20 cellular contexts compared by ENCODE assay signal in the genomic region with DNA sequence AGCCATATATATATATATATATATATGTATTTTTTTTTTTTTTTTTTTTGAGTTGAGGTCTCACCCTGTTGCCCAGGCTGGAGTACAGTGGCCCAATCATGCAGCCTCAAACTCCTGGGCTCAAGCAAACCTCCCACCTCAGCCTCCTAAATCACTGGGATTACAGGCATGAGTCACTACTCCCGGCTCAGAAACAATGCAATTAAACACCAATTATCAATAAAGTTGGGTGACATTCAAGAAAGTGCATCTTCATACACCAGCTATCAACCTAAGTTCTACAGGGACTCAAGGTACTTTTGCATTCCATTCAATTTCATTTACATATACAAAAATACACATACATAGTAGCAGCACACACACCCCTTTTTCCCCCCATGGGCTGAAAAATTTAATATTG. TPM values are rescaled to one million over a fixed set of nuclear protein-coding genes. Genes with fewer than 3 reads are reported as not detected.
DNase-seq lines count a peak whose midpoint lies in the region; ATAC-seq, FAIRE-seq and TF ChIP-seq lines count a peak whose summit lies in the region.
"Had no signal": no experiment of that assay in that cellular context is flagged by ENCODE, and none has a peak within 500 bp of the region (broad histone marks: within the 10 kb centered on the region; RNA-seq: fewer than 3 reads in every experiment).

No MANE protein-coding gene starts in this region.

- no peak overlapping the region for H3K14ac ChIP-seq in trophoblast cell (ENCODE audit: low read length)

- no peak overlapping the region for H4K91ac ChIP-seq in trophoblast cell (ENCODE audit: low read depth, low read length)

- RAD21 ChIA-PET in GM12878 (lab: Charles Lee; ENCODE audit: unreplicated experiment), result interaction anchor here (1.6 to 3.8 kb wide), 2 partner anchors 14 to 245 kb away, joined by 4 to 31 read pairs; no protein-coding TSS in a partner anchor

- no peaks in the 10 kb centered on the region for H3K9me3 ChIP-seq in CD8-positive, alpha-beta T cell (ENCODE audit: low read length)
- H3K9me3 ChIP-seq in Loucy (ENCODE audit: insufficient read depth, low read depth, low read length) (peaks cover 4% of the 10 kb centered on the region; the same call in 1 of the 2 replicates), GM12878 (replicated peaks; ENCODE audit: control insufficient read depth, insufficient read depth, low read length) (peaks cover 6% of the 10 kb centered on the region; the same call in 2 of the 3 replicates), trophoblast cell (ENCODE audit: insufficient read depth, low read depth, low read length) (peaks cover 2% of the 10 kb centered on the region)
- H3K9me3 ChIP-seq: A549, HAP-1 had no signal

- H3K18ac ChIP-seq in trophoblast cell (ENCODE audit: low read length), result no peak overlapping the region

- BruUV-seq in GM12878 (replicated peaks; lab: Mats Ljungman, UMichigan), result no TSS peak

- H2BK12ac ChIP-seq in trophoblast cell (ENCODE audit: low read length), result no peak overlapping the region

- H3K9ac ChIP-seq in Loucy (ENCODE audit: low read depth, low read length, poor library complexity, severe bottlenecking) (no peak overlapping the region), GM12878 (ENCODE audit: control insufficient read depth, insufficient read depth, low read length) (no peak overlapping the region), trophoblast cell (ENCODE audit: low read length) (no peak overlapping the region)

- peak overlapping the region; percentile 39 for H3K4me2 ChIP-seq in Loucy (ENCODE audit: low read depth, low read length, poor library complexity, severe bottlenecking)
- peak overlapping the region; percentile 38; the same call in 1 of the 2 replicates for H3K4me2 ChIP-seq in GM12878 (ENCODE audit: control insufficient read depth, insufficient read depth)
- no peak overlapping the region for H3K4me2 ChIP-seq in trophoblast cell (ENCODE audit: low read length)

- H2AK5ac ChIP-seq in trophoblast cell (ENCODE audit: low read length), result no peak overlapping the region

- no peak overlapping the region for H2AFZ ChIP-seq in Loucy (ENCODE audit: low read length)
- H2AFZ ChIP-seq in GM12878 (ENCODE audit: control insufficient read depth, low read depth, low read length), result no peak overlapping the region
- no peak overlapping the region for H2AFZ ChIP-seq in trophoblast cell (ENCODE audit: insufficient read depth, low read length, poor library complexity)

- no peaks in the 10 kb centered on the region for H3F3A ChIP-seq in Loucy (ENCODE audit: low read depth)

- no peak overlapping the region for H2BK120ac ChIP-seq in trophoblast cell (ENCODE audit: insufficient read depth, low read length, poor library complexity)

- intact Hi-C loops in CD8-positive, alpha-beta T cell (cut with DNase I, micrococcal nuclease), result no loop called here
- intact Hi-C loops in GM12878 (cut with micrococcal nuclease; ENCODE audit: unreplicated experiment), result no loop called here

- no peak overlapping the region for H3K4me3 ChIP-seq in CD8-positive, alpha-beta T cell (ENCODE audit: low read depth, low read length)
- H3K4me3 ChIP-seq in Loucy (ENCODE audit: low read length, poor library complexity, severe bottlenecking) (peak overlapping the region; percentile 44), GM12878 (peak overlapping the region; percentile 38; the same call in 1 of the 2 replicates), trophoblast cell (ENCODE audit: low read depth, low read length) (no peak overlapping the region), foreskin fibroblast (ENCODE audit: low read depth in 1 of 2, low read length in 2 of 2) (no peak overlapping the region)
- H3K4me3 ChIP-seq: A549, HAP-1 had no signal

- no peaks in the 10 kb centered on the region for H3K27me3 ChIP-seq in CD8-positive, alpha-beta T cell (ENCODE audit: insufficient read depth, low read length)
- no peaks in the 10 kb centered on the region for H3K27me3 ChIP-seq in Loucy (ENCODE audit: insufficient read depth, low read length, poor library complexity, severe bottlenecking)
- H3K27me3 ChIP-seq in GM12878 (replicated peaks in 1 of 2; ENCODE audit: control insufficient read depth in 2 of 2, insufficient read depth in 2 of 2, low read length in 1 of 2), result no peaks in the 10 kb centered on the region
- no peaks in the 10 kb centered on the region for H3K27me3 ChIP-seq in trophoblast cell (ENCODE audit: insufficient read depth, low read length)

- H3K27ac ChIP-seq in CD8-positive, alpha-beta T cell (ENCODE audit: low read depth, low read length), result no peak overlapping the region
- no peak overlapping the region for H3K27ac ChIP-seq in GM12878 (ENCODE audit: control insufficient read depth, insufficient read depth)
- H3K27ac ChIP-seq in trophoblast cell (ENCODE audit: low read depth, low read length), result no peak overlapping the region
- H3K27ac ChIP-seq: A549 had no signal

- CTCF ChIA-PET in CD8-positive, alpha-beta T cell (lab: Charles Lee), result interaction anchor here (0.7 to 2.0 kb wide), 3 partner anchors 11 to 44 kb away, joined by 3 to 11 read pairs (median 3); no protein-coding TSS in a partner anchor
- CTCF ChIA-PET in GM12878 (lab: Yijun Ruan, JAX), result interaction anchor here (1.4 to 3.8 kb wide), 6 partner anchors 11 to 246 kb away, joined by 3 to 28 read pairs (median 13); partner anchors contain the start of gene PKD2L2

- H3K27me3 Mint-ChIP-seq in CD8-positive, alpha-beta T cell (ENCODE audit: low read depth), result no peaks in the 10 kb centered on the region

- H3K79me2 ChIP-seq in Loucy (ENCODE audit: insufficient read depth, low read length) (peaks cover 100% of the 10 kb centered on the region), GM12878 (ENCODE audit: control insufficient read depth, insufficient read depth, low read length) (peaks cover 99% of the 10 kb centered on the region), trophoblast cell (ENCODE audit: control insufficient read depth, insufficient read depth, low read length, poor library complexity) (peaks cover 10% of the 10 kb centered on the region)

- in situ Hi-C loops in GM12878 (cut with MboI), result no loop called here

- TF ChIP-seq EP300 in GM12878 (IDR thresholded peaks at IDR 0.05; ENCODE audit: borderline replicate concordance in 1 of 2, control insufficient read depth in 1 of 2, low read depth in 2 of 2, low read length in 2 of 2), result no peak

- H4K8ac ChIP-seq in trophoblast cell (ENCODE audit: low read depth, low read length), result no peak overlapping the region

- peaks cover 74% of the 10 kb centered on the region for H3K4me1 ChIP-seq in CD8-positive, alpha-beta T cell (ENCODE audit: insufficient read depth, low read length)
- H3K4me1 ChIP-seq in Loucy (ENCODE audit: insufficient read depth, low read length, poor library complexity, severe bottlenecking), result peaks cover 64% of the 10 kb centered on the region
- peaks cover 13% of the 10 kb centered on the region for H3K4me1 ChIP-seq in GM12878 (ENCODE audit: control insufficient read depth, insufficient read depth, low read length)
- peaks cover 0 to 2% of the 10 kb centered on the region in 2 experiments for H3K4me1 ChIP-seq in trophoblast cell (ENCODE audit: control insufficient read depth in 1 of 2, insufficient read depth in 2 of 2, low read length in 2 of 2)

- DNase-seq in CD8-positive, alpha-beta T cell, result no peak
- DNase-seq in GM12878 (ENCODE audit: low read depth, low spot score) (no peak), trophoblast cell (no peak), foreskin fibroblast (no peak), HUDEP-2 (lab: John Stamatoyannopoulos, UW; ENCODE audit: unreplicated experiment in 76 of 76) (no peak)
- DNase-seq: DMS79, HFFc6 had no signal

- no peaks in the 10 kb centered on the region for H3K9me3 Mint-ChIP-seq in CD8-positive, alpha-beta T cell
- H3K9me3 Mint-ChIP-seq: CD14-positive monocyte, HFFc6 had no signal

- TF ChIP-seq RAD21 in GM12878 (IDR thresholded peaks at IDR 0.05; ENCODE audit: insufficient read depth, low read depth, low read length), result no peak

- ATAC-seq in CD8-positive, alpha-beta T cell, result no peak
- no peak for ATAC-seq in GM12878
- ATAC-seq in HG02798 (IDR thresholded peaks at IDR 0.05; ENCODE audit: poor library complexity, unreplicated experiment), result no peak
- no peak for ATAC-seq in GM21619 (IDR thresholded peaks at IDR 0.05; ENCODE audit: unreplicated experiment)
- ATAC-seq: A549 had no signal

- POLR2A ChIA-PET in CD8-positive, alpha-beta T cell (lab: Charles Lee), result no interaction called here
- POLR2A ChIA-PET in GM12878 (lab: Charles Lee), result no interaction called here

- H2BK5ac ChIP-seq in trophoblast cell (ENCODE audit: low read depth, low read length, poor library complexity), result no peak overlapping the region

- H3K9me2 ChIP-seq in Loucy (replicated peaks; ENCODE audit: low read depth, low read length), result no peaks in the 10 kb centered on the region

- WGBS in GM12878 (ENCODE audit: insufficient coverage, insufficient replicate concordance, low lambda C conversion rate, missing lambda C conversion rate), result 20% methylated on average over 1 of the region's 1 CpG
- no CpG with 5 or more reads among the region's 1 CpG for WGBS in trophoblast cell (ENCODE audit: extremely low coverage, insufficient coverage, insufficient read length)

- TF ChIP-seq CTCF in CD8-positive, alpha-beta T cell (IDR thresholded peaks at IDR 0.05), result no peak
- no peak for TF ChIP-seq CTCF in Loucy (conservative IDR thresholded peaks at IDR 0.05; ENCODE audit: low read length)
- TF ChIP-seq CTCF in GM12878 (IDR thresholded peaks at IDR 0.05 in 2 of 3, conservative IDR thresholded peaks at IDR 0.05 in 1 of 3; ENCODE audit: control insufficient read depth in 2 of 3, extremely low read depth in 1 of 3, insufficient read depth in 1 of 3, low read depth in 3 of 3, low read length in 3 of 3), result no peak
- TF ChIP-seq CTCF in foreskin fibroblast (IDR thresholded peaks at IDR 0.05; ENCODE audit: low read depth, low read length), result no peak

- no peak for TF ChIP-seq POLR2A in GM12878 (IDR thresholded peaks at IDR 0.05; ENCODE audit: low read depth, low read length)

- no peaks in the 10 kb centered on the region for H3K79me1 ChIP-seq in trophoblast cell (ENCODE audit: low read length)

- no peak overlapping the region for H4K12ac ChIP-seq in trophoblast cell (ENCODE audit: low read depth, low read length)

- H3K23ac ChIP-seq in trophoblast cell (ENCODE audit: low read length), result no peak overlapping the region

- H4K20me1 ChIP-seq in Loucy (ENCODE audit: insufficient read depth, low read length, poor library complexity, severe bottlenecking) (peaks cover 90% of the 10 kb centered on the region), GM12878 (ENCODE audit: control insufficient read depth, insufficient read depth) (no peaks in the 10 kb centered on the region)

- H3K36me3 ChIP-seq in CD8-positive, alpha-beta T cell (ENCODE audit: insufficient read depth, low read length), result no peaks in the 10 kb centered on the region
- H3K36me3 ChIP-seq in Loucy (ENCODE audit: insufficient read depth, low read length) (peaks cover 11% of the 10 kb centered on the region; the same call in 1 of the 2 replicates), GM12878 (ENCODE audit: control insufficient read depth in 2 of 2, insufficient read depth in 2 of 2, low read length in 1 of 2) (peaks cover 0 to 7% of the 10 kb centered on the region in 2 experiments; a peak in 1 of 4 replicates), trophoblast cell (ENCODE audit: control insufficient read depth in 1 of 2, insufficient read depth in 2 of 2, low read length in 2 of 2) (no peaks in the 10 kb centered on the region)

- no peak for FAIRE-seq in GM12878 (lab: Jason Lieb, UNC)
- FAIRE-seq: A549, GM12891, GM19239, H1, HTR-8/SVneo had no signal

- SMC1A ChIA-PET in GM12878 (lab: Charles Lee; ENCODE audit: uncharacterized antibody, unreplicated experiment), result interaction anchor here (0.9 to 3.6 kb wide), 7 partner anchors 10 to 246 kb away, joined by 3 to 22 read pairs (median 6); no protein-coding TSS in a partner anchor

- H3K36me3 Mint-ChIP-seq in CD8-positive, alpha-beta T cell, result peaks cover 26% of the 10 kb centered on the region

- H3K27ac Mint-ChIP-seq in CD8-positive, alpha-beta T cell, result no peak overlapping the region
- H3K27ac Mint-ChIP-seq: HFFc6 had no signal

- H3K4ac ChIP-seq in trophoblast cell (ENCODE audit: low read depth, low read length), result peak overlapping the region; percentile 83

- H3K4me1 Mint-ChIP-seq in CD8-positive, alpha-beta T cell (ENCODE audit: low read depth), result peaks cover 86% of the 10 kb centered on the region

- H3K4me3 Mint-ChIP-seq in CD8-positive, alpha-beta T cell, result peak overlapping the region; percentile 19
- H3K4me3 Mint-ChIP-seq: CD14-positive monocyte had no signal

RNA-seq across cellular contexts. Expression of gene FAM13B, which starts 7.6 kb away (rescaled TPM):
- 10 to 100 TPM; 49.9 to 53.6 TPM for total RNA-seq in CD8-positive, alpha-beta T cell
- 167 and 178 TPM in 2 replicates for total RNA-seq in GM12878 (2013; cell fraction: nucleolus; rRNA removed)
- total RNA-seq in GM12878 (2014; rRNA removed) (18.9 and 22.1 TPM in 2 replicates), GM12878 (2014; rRNA removed; fragmentation: Illumina TruSeq; extraction: Trizol) (23.7 and 24.7 TPM in 2 replicates), GM12878 (2021) (25.2 and 30.0 TPM in 2 replicates)
- 7.9 TPM for polyA plus RNA-seq in GM12878 (2011; ENCODE audit: low read depth)
- polyA plus RNA-seq in GM12878 (2011; rRNA removed) (23.1 and 29.4 TPM in 2 replicates), GM12878 (2014; fragmentation: Illumina TruSeq; extraction: Trizol) (26.0 and 32.6 TPM in 2 replicates), GM12878 (2014; fragmentation: Nextera tagmentation; extraction: Ambion mirVana) (1 to 10 TPM; 3.6 to 8.0 TPM), GM12878 (2014; rRNA removed) (15.8 and 18.5 TPM in 2 replicates), GM12878 (2016; fragmentation: Nextera tagmentation; extraction: Ambion mirVana) (10 to 100 TPM; 16.6 to 18.2 TPM)
- polyA plus RNA-seq in GM12878 (2011; cell fraction: cytosol; rRNA removed), result 7.9 and 10.5 TPM in 2 replicates
- polyA plus RNA-seq in GM12878 (2011; cell fraction: nucleus; rRNA removed), result 27.0 and 32.5 TPM in 2 replicates
- 14.4 and 14.9 TPM in 2 replicates for polyA plus RNA-seq in GM12878 (2012)
- polyA minus RNA-seq in GM12878 (2011; rRNA and poly(A)+ RNA removed), result 21.4 and 29.6 TPM in 2 replicates
- 8.0 and 11.1 TPM in 2 replicates for polyA minus RNA-seq in GM12878 (2011; cell fraction: cytosol; rRNA and poly(A)+ RNA removed)
- polyA minus RNA-seq in GM12878 (2011; cell fraction: nucleus; rRNA and poly(A)+ RNA removed), result 28.5 and 62.4 TPM in 2 replicates
- polyA plus RNA-seq in trophoblast cell (2013), result 7.6 and 7.9 TPM in 2 replicates

RNA-seq across cellular contexts. Expression of gene WNT8A, which starts 58.5 kb away (rescaled TPM):
- total RNA-seq in CD8-positive, alpha-beta T cell, result not detected
- not detected in 2 replicates for total RNA-seq in GM12878 (2013; cell fraction: nucleolus; rRNA removed)
- 0.05 TPM in 1 of 2 replicates, not detected in the other for total RNA-seq in GM12878 (2014; rRNA removed)
- total RNA-seq in GM12878 (2014; rRNA removed; fragmentation: Illumina TruSeq; extraction: Trizol), result not detected in 2 replicates
- not detected in 2 replicates for total RNA-seq in GM12878 (2021)
- not detected for polyA plus RNA-seq in GM12878 (2011; ENCODE audit: low read depth)
- not detected in 2 replicates for polyA plus RNA-seq in GM12878 (2011; rRNA removed)
- not detected in 2 replicates for polyA plus RNA-seq in GM12878 (2011; cell fraction: cytosol; rRNA removed)
- not detected in 2 replicates for polyA plus RNA-seq in GM12878 (2011; cell fraction: nucleus; rRNA removed)
- polyA plus RNA-seq in GM12878 (2012), result not detected in 2 replicates
- polyA plus RNA-seq in GM12878 (2014; fragmentation: Illumina TruSeq; extraction: Trizol), result not detected in 2 replicates
- not detected for polyA plus RNA-seq in GM12878 (2014; fragmentation: Nextera tagmentation; extraction: Ambion mirVana)
- polyA plus RNA-seq in GM12878 (2014; rRNA removed), result not detected in 2 replicates
- not detected for polyA plus RNA-seq in GM12878 (2016; fragmentation: Nextera tagmentation; extraction: Ambion mirVana)
- not detected in 2 replicates for polyA minus RNA-seq in GM12878 (2011; rRNA and poly(A)+ RNA removed)
- not detected in 2 replicates for polyA minus RNA-seq in GM12878 (2011; cell fraction: cytosol; rRNA and poly(A)+ RNA removed)
- not detected in 2 replicates for polyA minus RNA-seq in GM12878 (2011; cell fraction: nucleus; rRNA and poly(A)+ RNA removed)
- polyA plus RNA-seq in trophoblast cell (2013), result not detected in 2 replicates
- total RNA-seq: G401, H1, HFFc6 had no signal
- polyA plus RNA-seq: A549, AG04450, BJ, CD14-positive monocyte had no signal

Comparison
In these comparisons a context has a peak if more than half of its experiments do, and no peak if none do; other contexts are left out.
1. H3K4me3 ChIP-seq: peak in Loucy (single experiment) and GM12878 (single experiment); none in CD8-positive, alpha-beta T cell (single experiment), trophoblast cell (single experiment) and foreskin fibroblast (0 of 2).